In genomic region chr2:12484536-12485115, GRCh38 we compare ENCODE assay signal across 20 cellular contexts.
DNase-seq lines count a peak whose midpoint lies in the region; ATAC-seq and TF ChIP-seq lines count a peak whose summit lies in the region.
"Had no signal": no experiment of that assay in that cellular context is flagged by ENCODE, and none has a peak within 500 bp of the region (broad histone marks: within the 10 kb centered on the region; RNA-seq: fewer than 3 reads in every experiment).

No MANE protein-coding gene starts in this region.

- H3K36me3 Mint-ChIP-seq in activated CD4-positive, alpha-beta T cell treated with anti-CD3 and anti-CD28 coated beads for 36 hours (ENCODE audit: low read depth): no peaks in the 10 kb centered on the region
- H3K36me3 Mint-ChIP-seq: IgD-negative memory B cell had no signal

- no peaks in the 10 kb centered on the region for H3K9me3 Mint-ChIP-seq in activated CD4-positive, alpha-beta T cell treated with anti-CD3 and anti-CD28 coated beads for 36 hours (ENCODE audit: low read depth)
- H3K9me3 Mint-ChIP-seq: effector memory CD8-positive, alpha-beta T cell; IgD-negative memory B cell had no signal

- CTCF ChIA-PET in activated CD4-positive, alpha-beta T cell treated with anti-CD3 and anti-CD28 coated beads for 36 hours (lab: Charles Lee): no interaction called here

- in situ Hi-C loops in GM13976 (cut with MboI; ENCODE audit: low sequenced_read_pairs, unreplicated experiment): no loop called here

- no peak for TF ChIP-seq CTCF in GM13976 (IDR thresholded peaks at IDR 0.05; ENCODE audit: borderline replicate concordance, control extremely low read depth, extremely low read depth, insufficient read depth, missing control alignments)

- POLR2A ChIA-PET in activated CD4-positive, alpha-beta T cell treated with anti-CD3 and anti-CD28 coated beads for 36 hours (lab: Charles Lee): no interaction called here

- H3K4me1 Mint-ChIP-seq in activated CD4-positive, alpha-beta T cell treated with anti-CD3 and anti-CD28 coated beads for 36 hours: peaks cover 53% of the 10 kb centered on the region

- peak; percentile 35 for ATAC-seq in activated CD4-positive, alpha-beta T cell treated with anti-CD3 and anti-CD28 coated beads for 36 hours
- no peak for ATAC-seq in GM21381 (IDR thresholded peaks at IDR 0.05; ENCODE audit: unreplicated experiment)
- no peak for ATAC-seq in HG02642 (IDR thresholded peaks at IDR 0.05; ENCODE audit: poor library complexity, unreplicated experiment)
- ATAC-seq: effector memory CD8-positive, alpha-beta T cell; mucosa of descending colon had no signal

- H3K4me3 Mint-ChIP-seq in activated CD4-positive, alpha-beta T cell treated with anti-CD3 and anti-CD28 coated beads for 36 hours: no peak overlapping the region
- H3K4me3 Mint-ChIP-seq: effector memory CD8-positive, alpha-beta T cell; IgD-negative memory B cell had no signal

- no peaks in the 10 kb centered on the region for H3K27me3 Mint-ChIP-seq in activated CD4-positive, alpha-beta T cell treated with anti-CD3 and anti-CD28 coated beads for 36 hours
- H3K27me3 Mint-ChIP-seq: effector memory CD8-positive, alpha-beta T cell; IgD-negative memory B cell had no signal

- H3K27ac Mint-ChIP-seq in activated CD4-positive, alpha-beta T cell treated with anti-CD3 and anti-CD28 coated beads for 36 hours: no peak overlapping the region
- H3K27ac Mint-ChIP-seq: IgD-negative memory B cell had no signal

- intact Hi-C loops in activated CD4-positive, alpha-beta T cell treated with anti-CD3 and anti-CD28 coated beads for 36 hours (cut with DNase I, micrococcal nuclease): no loop called here

- no peak for DNase-seq in activated CD4-positive, alpha-beta T cell treated with anti-CD3 and anti-CD28 coated beads for 36 hours
- no peak for DNase-seq in activated CD4-positive, alpha-beta T cell treated with anti-CD3 and anti-CD28 coated beads, Interleukin-2, amount 50 U/mL, for 48 hours
- DNase-seq in LHCN-M2 (ENCODE audit: low read depth) (peak; percentile 72), dermis blood vessel endothelial cell (peak; percentile 55), renal cortical epithelial cell (ENCODE audit: low read depth) (peak; percentile 62), GM13976 (ENCODE audit: low spot score) (no peak)
- DNase-seq: activated gamma-delta T cell treated with Interleukin-2 at 50 U/mL for 16 hours; amniotic stem cell; BE2C; effector memory CD8-positive, alpha-beta T cell; heart left ventricle; mucosa of descending colon; NCI-H1694; NCI-H82; OCI-M1; SIG-M5; T-helper 1 cell had no signal

Comparison
In these comparisons a context has a peak if more than half of its experiments do, and no peak if none do; other contexts are left out.
1. DNase-seq: peak in LHCN-M2 (single experiment), dermis blood vessel endothelial cell (single experiment) and renal cortical epithelial cell (single experiment); none in activated CD4-positive, alpha-beta T cell treated with anti-CD3 and anti-CD28 coated beads for 36 hours (single experiment), activated CD4-positive, alpha-beta T cell treated with anti-CD3 and anti-CD28 coated beads, Interleukin-2, amount 50 U/mL, for 48 hours (0 of 2) and GM13976 (single experiment).